9 cellular contexts compared by ENCODE assay signal in the genomic region with DNA sequence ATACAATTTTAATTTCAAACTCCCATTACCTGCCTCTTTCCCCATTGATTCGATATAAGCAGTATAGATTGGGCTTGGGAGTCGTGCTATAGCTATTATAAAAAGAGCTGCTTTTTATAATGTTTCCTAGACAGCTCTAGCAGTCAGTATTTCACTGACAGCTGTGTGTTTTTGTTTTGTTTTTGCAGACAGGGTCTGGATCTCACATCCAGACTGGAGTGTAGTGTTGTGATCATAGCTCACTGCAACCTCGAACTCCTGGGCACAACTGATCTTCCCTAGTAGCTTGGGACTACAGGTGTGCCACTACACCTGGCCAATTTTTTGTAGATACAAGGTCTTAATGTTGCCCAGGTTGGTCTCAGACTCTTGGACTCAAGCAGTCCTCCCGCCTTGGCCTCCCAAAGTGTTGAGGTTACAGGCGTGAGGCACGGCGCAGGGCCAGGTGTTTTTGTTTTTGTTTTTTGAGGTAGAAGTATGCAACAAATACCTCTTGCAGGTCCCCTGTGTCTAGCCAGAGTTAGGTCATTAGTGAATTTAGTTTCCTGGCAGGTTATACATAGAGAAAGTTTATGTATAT. TPM values are rescaled to one million over a fixed set of nuclear protein-coding genes. Genes with fewer than 3 reads are reported as not detected.
DNase-seq lines count a peak whose midpoint lies in the region; ATAC-seq, FAIRE-seq and TF ChIP-seq lines count a peak whose summit lies in the region.
"Had no signal": no experiment of that assay in that cellular context is flagged by ENCODE, and none has a peak within 500 bp of the region (broad histone marks: within the 10 kb centered on the region; RNA-seq: fewer than 3 reads in every experiment).

No MANE protein-coding gene starts in this region.

- H3K4me1 ChIP-seq in GM23248 (ENCODE audit: insufficient read depth) (peaks cover 16% of the 10 kb centered on the region), gastrocnemius medialis (peaks cover 23 to 25% of the 10 kb centered on the region in 2 donors)

- no peak for TF ChIP-seq CTCF in SU-DHL-6 (IDR thresholded peaks at IDR 0.05; ENCODE audit: insufficient read depth, low read length, poor library complexity, severe bottlenecking)
- TF ChIP-seq CTCF in fibroblast of mammary gland (conservative IDR thresholded peaks at IDR 0.05; ENCODE audit: control insufficient read depth, insufficient read depth, low read depth, low read length), result no peak
- no peak for TF ChIP-seq CTCF in gastrocnemius medialis (IDR thresholded peaks at IDR 0.05 in 4 of 5, conservative IDR thresholded peaks at IDR 0.05 in 1 of 5)

- in situ Hi-C loops in GM23248 (cut with MboI), result no loop called here
- in situ Hi-C loops in gastrocnemius medialis (cut with MboI; ENCODE audit: low sequenced_read_pairs in 4 of 4), result loop anchor here in 1 of 4 donors (25.0 kb wide), 1 partner anchor 102 kb away; the partner anchor contains the start of genes GPBP1L1 and TMEM69

- DNase-seq in GM23248 (no peak), fibroblast of mammary gland (ENCODE audit: low read depth) (no peak), gastrocnemius medialis (no peak), RCC 7860 (ENCODE audit: low spot score) (no peak), NOMO-1 (lab: John Stamatoyannopoulos, UW; ENCODE audit: unreplicated experiment in 2 of 2) (no peak)

- peaks cover 60% of the 10 kb centered on the region for H3K79me2 ChIP-seq in GM23248 (ENCODE audit: insufficient read depth)
- H3K79me2 ChIP-seq in SU-DHL-6 (ENCODE audit: insufficient read depth, low read length), result peaks cover 67% of the 10 kb centered on the region

- H3K9me3 ChIP-seq in GM23248 (ENCODE audit: low read depth) (no peaks in the 10 kb centered on the region), SU-DHL-6 (ENCODE audit: insufficient read depth, low read length) (no peaks in the 10 kb centered on the region), gastrocnemius medialis (no peaks in the 10 kb centered on the region)

- ATAC-seq in gastrocnemius medialis, result no peak
- no peak for ATAC-seq in GM18858 (IDR thresholded peaks at IDR 0.05; ENCODE audit: unreplicated experiment)
- no peak for ATAC-seq in GM18520 (IDR thresholded peaks at IDR 0.05; ENCODE audit: unreplicated experiment)

- H3F3A ChIP-seq in GM23248 (ENCODE audit: insufficient read depth) (peaks cover 12% of the 10 kb centered on the region), SU-DHL-6 (ENCODE audit: insufficient read depth) (peaks cover 7% of the 10 kb centered on the region)

- 36 to 40% methylated on average over 7 of the region's 7 CpGs for WGBS in GM23248 (ENCODE audit: low coverage in 1 of 2, low lambda C conversion rate in 2 of 2, missing lambda C conversion rate in 2 of 2), 2 experiments

- H2AFZ ChIP-seq in GM23248 (peak overlapping the region; percentile 100; the same call in 1 of the 2 replicates), SU-DHL-6 (ENCODE audit: low read depth, low read length, severe bottlenecking) (no peak overlapping the region)

- TF ChIP-seq POLR2A in gastrocnemius medialis (IDR thresholded peaks at IDR 0.05), result no peak

- H3K9ac ChIP-seq in GM23248, result peak overlapping the region; percentile 85
- peak overlapping the region; percentile 96 for H3K9ac ChIP-seq in SU-DHL-6 (ENCODE audit: low read length)

- no peaks in the 10 kb centered on the region for H3K36me3 ChIP-seq in GM23248 (ENCODE audit: low read depth)
- H3K36me3 ChIP-seq in SU-DHL-6 (ENCODE audit: low read length), result no peaks in the 10 kb centered on the region
- H3K36me3 ChIP-seq in gastrocnemius medialis, result no peaks in the 10 kb centered on the region

- no peaks in the 10 kb centered on the region for H3K27me3 ChIP-seq in GM23248 (replicated peaks; ENCODE audit: insufficient read depth)
- no peaks in the 10 kb centered on the region for H3K27me3 ChIP-seq in SU-DHL-6 (ENCODE audit: low read length)
- H3K27me3 ChIP-seq in gastrocnemius medialis, result no peaks in the 10 kb centered on the region

- peak overlapping the region; percentile 98 for H3K4me3 ChIP-seq in GM23248
- H3K4me3 ChIP-seq in SU-DHL-6 (ENCODE audit: insufficient read depth, low read length, poor library complexity, severe bottlenecking), result peak overlapping the region; percentile 81
- H3K4me3 ChIP-seq in fibroblast of mammary gland (ENCODE audit: control insufficient read depth, low read depth, low read length), result peak overlapping the region; percentile 100
- H3K4me3 ChIP-seq in gastrocnemius medialis, result peak overlapping the region; percentile 82 to 97 (median 94)

- H3K9me2 ChIP-seq in GM23248 (ENCODE audit: insufficient read depth) (no peaks in the 10 kb centered on the region), SU-DHL-6 (replicated peaks; ENCODE audit: insufficient read depth, low read length) (no peaks in the 10 kb centered on the region)

- FAIRE-seq in RCC 7860 (lab: Jason Lieb, UNC), result no peak

- intact Hi-C loops in gastrocnemius medialis (cut with DNase I; ENCODE audit: low total_unique reads), result loop anchor here (10.0 kb wide), 1 partner anchor 549 kb away; the partner anchor contains the start of gene PIK3R3

- peak overlapping the region; percentile 81 for H3K27ac ChIP-seq in GM23248
- no peak overlapping the region for H3K27ac ChIP-seq in SU-DHL-6 (ENCODE audit: low read depth, low read length)
- H3K27ac ChIP-seq in gastrocnemius medialis, result peak overlapping the region in 3 of 4 donors; percentile 92 to 99 (median 97)
- H3K27ac ChIP-seq: epithelial cell of prostate had no signal

- H3K4me2 ChIP-seq in GM23248 (ENCODE audit: unreplicated experiment) (peak overlapping the region; percentile 89), SU-DHL-6 (ENCODE audit: low read depth, low read length, poor library complexity, severe bottlenecking) (peak overlapping the region; percentile 87)

- no peaks in the 10 kb centered on the region for H4K20me1 ChIP-seq in GM23248 (ENCODE audit: insufficient read depth)
- peaks cover 27% of the 10 kb centered on the region for H4K20me1 ChIP-seq in SU-DHL-6 (ENCODE audit: low read depth, low read length)

RNA-seq across cellular contexts. Expression of gene NASP, which starts 1.7 kb away (rescaled TPM):
- total RNA-seq in GM23248 (2014; rRNA removed; shearing (Covaris generic)), result 30.3 and 37.3 TPM in 2 replicates
- polyA plus RNA-seq in GM23248 (2016; fragmentation: Nextera tagmentation; extraction: Ambion mirVana), result 38.2 and 39.1 TPM in 2 replicates
- total RNA-seq in gastrocnemius medialis, result 10 to 100 TPM; 25.5 to 32.7 (median 27.3) TPM

RNA-seq across cellular contexts. Expression of gene AKR1A1, which starts 35.0 kb away (rescaled TPM):
- 76.3 and 86.9 TPM in 2 replicates for total RNA-seq in GM23248 (2014; rRNA removed; shearing (Covaris generic))
- polyA plus RNA-seq in GM23248 (2016; fragmentation: Nextera tagmentation; extraction: Ambion mirVana), result 106 and 108 TPM in 2 replicates
- total RNA-seq in gastrocnemius medialis, result 10 to 100 TPM; 15.6 to 40.1 (median 37.1) TPM

RNA-seq across cellular contexts. Expression of gene CCDC17, which starts 38.3 kb away (rescaled TPM):
- total RNA-seq in GM23248 (2014; rRNA removed; shearing (Covaris generic)), result 0.76 and 1.4 TPM in 2 replicates
- 0.25 TPM in 1 of 2 replicates, not detected in the other for polyA plus RNA-seq in GM23248 (2016; fragmentation: Nextera tagmentation; extraction: Ambion mirVana)
- total RNA-seq in gastrocnemius medialis, result 1 to 10 TPM in 2 of 4 donors, under 1 TPM in 2; 0.12 to 6.9 (median 0.60) TPM
